In genomic region chr3:4751057-4752051, GRCh38 we compare ENCODE assay signal across 8 cellular contexts.
DNase-seq lines count a peak whose midpoint lies in the region; ATAC-seq and TF ChIP-seq lines count a peak whose summit lies in the region.

No MANE protein-coding gene starts in this region.

- BruUV-seq in Panc1 (replicated peaks; lab: Mats Ljungman, UMichigan) = no TSS peak

- H3K4me1 ChIP-seq in Panc1 (ENCODE audit: control insufficient read depth, insufficient read depth, low read length) = peaks cover 2% of the 10 kb centered on the region; the same call in 1 of the 2 replicates
- H3K4me1 ChIP-seq in mucosa of descending colon (ENCODE audit: low read depth) = peaks cover 32% of the 10 kb centered on the region

- DNase-seq in GDM1 (lab: John Stamatoyannopoulos, UW) (peak; percentile 16), Panc1 (ENCODE audit: low read depth, low spot score) (no peak), dermis blood vessel endothelial cell (peak; percentile 89), mucosa of descending colon (no peak), NCI-H2081 (lab: John Stamatoyannopoulos, UW) (no peak), amniotic stem cell (lab: John Stamatoyannopoulos, UW) (no peak)

- H3K27ac ChIP-seq in Panc1 (ENCODE audit: low read length) = peak overlapping the region; percentile 51

- POLR2A ChIA-PET in Panc1 (lab: Charles Lee) = interaction anchor here (0.6 to 0.9 kb wide), 2 partner anchors 30 to 116 kb away, joined by 4 to 15 read pairs; no protein-coding TSS in a partner anchor

- TF ChIP-seq CTCF in Panc1 (IDR thresholded peaks at IDR 0.05) (no peak), mucosa of descending colon (IDR thresholded peaks at IDR 0.05) (no peak)

- ATAC-seq in Panc1 = 0 out of 2 replicates have a peak, but pooled peaks have one; percentile 32
- peak; percentile 16 for ATAC-seq in mucosa of descending colon
- ATAC-seq in GM21717 (IDR thresholded peaks at IDR 0.05; ENCODE audit: unreplicated experiment) = no peak
- no peak for ATAC-seq in HG03439 (IDR thresholded peaks at IDR 0.05; ENCODE audit: unreplicated experiment)

- H3K9me3 ChIP-seq in Panc1 (ENCODE audit: control insufficient read depth, insufficient read depth, low read depth, low read length) = no peaks in the 10 kb centered on the region
- no peaks in the 10 kb centered on the region for H3K9me3 ChIP-seq in mucosa of descending colon

- CTCF ChIA-PET in Panc1 (lab: Charles Lee) = no interaction called here

- no peaks in the 10 kb centered on the region for H3K27me3 ChIP-seq in Panc1 (ENCODE audit: control insufficient read depth, insufficient read depth, low read length)

- intact Hi-C loops in Panc1 (cut with micrococcal nuclease; ENCODE audit: unreplicated experiment) = no loop called here
- intact Hi-C loops in mucosa of descending colon (cut with DNase I, micrococcal nuclease) = no loop called here

- H3K4me3 ChIP-seq in Panc1 (ENCODE audit: low read depth in 2 of 2, low read length in 2 of 2) = no peak overlapping the region
- no peak overlapping the region for H3K4me3 ChIP-seq in mucosa of descending colon

- H3K36me3 ChIP-seq in Panc1 (ENCODE audit: control insufficient read depth, insufficient read depth, low read length) (no peaks in the 10 kb centered on the region), mucosa of descending colon (ENCODE audit: low read depth) (no peaks in the 10 kb centered on the region)

- in situ Hi-C loops in Panc1 (cut with HindIII; ENCODE audit: low pct_unique_long_range_greater_than_20kb, low sequenced_read_pairs) = no loop called here

Comparison
In these comparisons a context has a peak if more than half of its experiments do, and no peak if none do; other contexts are left out.
1. DNase-seq: peak in GDM1 (single experiment) and dermis blood vessel endothelial cell (single experiment); none in Panc1 (single experiment), mucosa of descending colon (0 of 3), NCI-H2081 (0 of 2) and amniotic stem cell (single experiment).
2. ATAC-seq: peak in Panc1 (single experiment) and mucosa of descending colon (single experiment); none in GM21717 (single experiment) and HG03439 (single experiment).